In the genomic region with DNA sequence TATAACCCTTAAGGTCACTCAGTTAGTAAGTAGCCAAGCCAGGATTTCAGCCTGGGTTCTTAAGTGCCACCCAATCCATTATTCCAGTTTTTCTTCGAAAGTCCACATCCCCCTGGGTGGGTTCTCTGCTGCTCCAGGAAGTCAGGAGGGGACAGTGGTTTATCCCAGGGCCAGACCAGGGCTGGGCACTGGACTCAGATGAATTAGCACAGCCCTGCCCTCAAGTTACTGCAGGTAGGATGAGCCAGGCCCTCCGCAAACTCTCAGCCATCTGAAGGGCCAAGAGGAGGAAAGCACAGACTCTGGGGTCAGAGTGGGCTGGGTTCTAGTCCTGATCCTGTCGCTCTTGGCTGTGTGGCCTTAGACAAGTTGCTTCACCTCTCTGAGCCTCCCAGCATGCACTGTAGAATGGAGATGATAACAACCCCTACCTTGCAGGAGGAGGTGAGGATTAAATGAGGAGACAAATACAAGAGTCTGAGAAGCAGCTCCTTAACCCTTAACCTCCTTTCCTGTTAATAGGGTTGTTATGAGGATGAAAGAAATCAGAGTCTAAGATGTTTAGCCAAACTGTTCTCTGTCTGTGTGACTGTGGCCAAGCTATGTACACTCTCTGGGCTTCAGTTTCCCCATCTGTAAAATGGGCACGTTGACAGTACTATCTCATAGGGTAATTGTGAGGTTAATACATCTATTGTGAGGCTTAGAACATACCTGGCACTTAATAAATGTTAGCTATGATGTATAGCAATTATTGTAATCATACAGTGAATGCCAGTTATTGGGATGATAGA, we compare ENCODE assay signal across 1 cellular context.
TF ChIP-seq lines count a peak whose summit lies in the region.

No MANE protein-coding gene starts in this region.

TF ChIP-seq in GM23338, 12 proteins besides CTCF, POLR2A, EP300 and RAD21 (continued from another document):
- TF ChIP-seq ZNF462 (CRISPR knock-in tag; IDR thresholded peaks at IDR 0.05) (no peak), CREB1 (CRISPR knock-in tag; IDR thresholded peaks at IDR 0.05; ENCODE audit: low read depth) (no peak)
TF ChIP-seq in GM23338: peak in this region for 0.
